In genomic region chrX:11241720-11242119, GRCh38 we compare ENCODE assay signal across 21 cellular contexts. TPM values are rescaled to one million over a fixed set of nuclear protein-coding genes. Genes with fewer than 3 reads are reported as not detected.
A peak's percentile ranks its signal among the peaks of the same experiment; 100 is the strongest.
DNase-seq lines count a peak whose midpoint lies in the region; ATAC-seq and TF ChIP-seq lines count a peak whose summit lies in the region.
"Had no signal": no experiment of that assay in that cellular context is flagged by ENCODE, and none has a peak within 500 bp of the region (broad histone marks: within the 10 kb centered on the region; RNA-seq: fewer than 3 reads in every experiment).

No MANE protein-coding gene starts in this region.

- TF ChIP-seq CTCF in heart left ventricle (IDR thresholded peaks at IDR 0.05) (no peak), epithelial cell of esophagus (IDR thresholded peaks at IDR 0.05; ENCODE audit: insufficient read depth, low read depth, low read length, missing control alignments) (no peak)

- TF ChIP-seq POLR2A in heart left ventricle (IDR thresholded peaks at IDR 0.05) = no peak

- intact Hi-C loops in Right ventricle myocardium superior (cut with DNase I) = no loop called here
- intact Hi-C loops in heart left ventricle (cut with DNase I) = no loop called here

- no peak overlapping the region for H3K4me3 ChIP-seq in heart left ventricle
- H3K4me3 ChIP-seq in epithelial cell of esophagus (ENCODE audit: low read length) = no peak overlapping the region
- no peak overlapping the region for H3K4me3 ChIP-seq in urinary bladder (ENCODE audit: low read depth, low read length)
- H3K4me3 ChIP-seq: BLaER1 had no signal

- no peaks in the 10 kb centered on the region for H3K36me3 ChIP-seq in heart left ventricle
- H3K36me3 ChIP-seq in urinary bladder (ENCODE audit: insufficient read depth) = no peaks in the 10 kb centered on the region
- H3K36me3 ChIP-seq: BLaER1 had no signal

- ATAC-seq in Right ventricle myocardium superior (ENCODE audit: poor library complexity) = peak; percentile 59
- no peak for ATAC-seq in heart left ventricle
- ATAC-seq in HG02763 (IDR thresholded peaks at IDR 0.05; ENCODE audit: unreplicated experiment) = no peak
- ATAC-seq: CD8-positive, alpha-beta T cell; HepG2 had no signal

- WGBS in heart left ventricle, 4 donors = 65 to 92% (median 85%) methylated on average over 2 of the region's 2 CpGs
- WGBS in urinary bladder = 71% methylated on average over 2 of the region's 2 CpGs

- H3K27me3 ChIP-seq in heart left ventricle = no peaks in the 10 kb centered on the region

- DNase-seq in Right ventricle myocardium superior (no peak), heart left ventricle (no peak), epithelial cell of esophagus (ENCODE audit: low read depth) (peak; percentile 21), iris pigment epithelial cell (ENCODE audit: low read depth) (peak; percentile 23), T-helper 2 cell (no peak)
- DNase-seq in activated CD8-positive, alpha-beta memory T cell treated with anti-CD3 and anti-CD28 coated beads, Interleukin-2, amount 50 U/mL, for 4 hours = no peak
- DNase-seq: Calu3; CD8-positive, alpha-beta T cell; DMS53; KG1; NCI-H1417; NCI-H187 treated with DMSO at 0.1 percent for 48 hours; NCI-H226; NCI-H524 treated with DMSO at 0.1 percent for 48 hours; SIG-M5 had no signal

- H3K4me1 ChIP-seq in heart left ventricle (no peaks in the 10 kb centered on the region), urinary bladder (ENCODE audit: insufficient read depth) (no peaks in the 10 kb centered on the region)
- H3K4me1 ChIP-seq: BLaER1 had no signal

- no peaks in the 10 kb centered on the region for H3K9me3 ChIP-seq in heart left ventricle
- H3K9me3 ChIP-seq: BLaER1 had no signal

- H3K27ac ChIP-seq in heart left ventricle (no peak overlapping the region), urinary bladder (ENCODE audit: low read depth) (peak overlapping the region; percentile 2)
- H3K27ac ChIP-seq: BLaER1 had no signal

RNA-seq across cellular contexts. Expression of gene AMELX, which starts 51.5 kb away (rescaled TPM):
- total RNA-seq in Right ventricle myocardium superior = not detected
- total RNA-seq in heart left ventricle = not detected
- polyA plus RNA-seq in heart left ventricle = not detected
- total RNA-seq in urinary bladder = not detected
- not detected for polyA plus RNA-seq in urinary bladder
- total RNA-seq: Calu3; CD8-positive, alpha-beta T cell; H1; HepG2; RPMI7951 had no signal
- polyA plus RNA-seq: H1, HepG2 had no signal

Comparison
In these comparisons a context has a peak if more than half of its experiments do, and no peak if none do; other contexts are left out.
1. DNase-seq: peak in epithelial cell of esophagus (single experiment) and iris pigment epithelial cell (single experiment); none in Right ventricle myocardium superior (single experiment), heart left ventricle (0 of 5), activated CD8-positive, alpha-beta memory T cell treated with anti-CD3 and anti-CD28 coated beads, Interleukin-2, amount 50 U/mL, for 4 hours (single experiment) and T-helper 2 cell (0 of 5).